Comparison of ENCODE assay signal across 8 cellular contexts in the genomic region with DNA sequence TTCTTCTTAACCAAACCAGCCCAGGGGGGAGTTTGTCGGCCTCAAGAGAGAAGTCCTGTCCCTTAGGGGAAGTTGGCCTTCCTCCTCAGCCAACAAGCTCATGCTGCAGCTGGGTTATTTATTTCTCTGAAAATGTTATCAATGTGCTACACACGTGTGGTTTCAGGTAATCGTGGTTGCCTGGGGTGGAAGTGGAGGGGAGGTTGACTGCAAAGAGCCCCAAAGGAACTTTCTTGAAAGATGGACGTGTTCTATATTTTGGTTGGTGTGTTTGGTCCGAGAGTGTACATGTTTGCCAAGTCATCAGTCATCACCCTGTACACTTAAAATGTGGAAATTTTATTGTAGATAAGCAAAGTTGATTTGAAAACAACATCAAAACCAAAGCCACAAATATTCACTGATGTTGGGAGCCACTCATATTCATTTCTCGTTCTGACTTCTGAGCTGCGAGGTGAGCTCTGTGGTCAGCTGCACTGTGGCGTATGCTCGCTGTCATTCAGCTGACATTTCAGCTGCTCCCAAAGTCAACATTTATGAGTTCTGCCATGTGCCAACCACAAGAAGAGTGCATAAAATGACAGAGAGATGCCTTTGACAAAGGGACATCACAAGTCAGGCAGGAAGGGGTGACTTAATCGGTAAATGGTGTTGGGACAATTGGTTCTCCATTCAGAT. TPM values are rescaled to one million over a fixed set of nuclear protein-coding genes. Genes with fewer than 3 reads are reported as not detected.
DNase-seq lines count a peak whose midpoint lies in the region; ATAC-seq and TF ChIP-seq lines count a peak whose summit lies in the region.

No MANE protein-coding gene starts in this region.

- H3K4me3 ChIP-seq in Peyer's patch: no peak overlapping the region

- POLR2A ChIA-PET in activated CD4-positive, alpha-beta T cell treated with anti-CD3 and anti-CD28 coated beads for 36 hours (lab: Charles Lee): interaction anchor here (0.5 to 2.2 kb wide), 8 partner anchors 9 to 133 kb away, joined by 3 to 12 read pairs (median 4); a partner anchor contains a TSS
- POLR2A ChIA-PET in RWPE1 (lab: Yijun Ruan, JAX; ENCODE audit: low non-redundant PET): no interaction called here

- peak overlapping the region; percentile 96 for H3K27ac Mint-ChIP-seq in activated CD4-positive, alpha-beta T cell treated with anti-CD3 and anti-CD28 coated beads for 36 hours
- peak overlapping the region; percentile 90 to 92 for H3K27ac Mint-ChIP-seq in effector memory CD8-positive, alpha-beta T cell

- peak; percentile 93 for ATAC-seq in activated CD4-positive, alpha-beta T cell treated with anti-CD3 and anti-CD28 coated beads for 36 hours
- peak; percentile 67 for ATAC-seq in HG02970 (IDR thresholded peaks at IDR 0.05; ENCODE audit: low FRiP score, unreplicated experiment)
- ATAC-seq in effector memory CD8-positive, alpha-beta T cell (replicated peaks): peak; percentile 89

- TF ChIP-seq POLR2A in Peyer's patch (IDR thresholded peaks at IDR 0.05): no peak

- H3K36me3 Mint-ChIP-seq in activated CD4-positive, alpha-beta T cell treated with anti-CD3 and anti-CD28 coated beads for 36 hours (ENCODE audit: low read depth): no peaks in the 10 kb centered on the region
- H3K36me3 Mint-ChIP-seq in effector memory CD8-positive, alpha-beta T cell (ENCODE audit: insufficient read depth): no peaks in the 10 kb centered on the region

- CTCF ChIA-PET in activated CD4-positive, alpha-beta T cell treated with anti-CD3 and anti-CD28 coated beads for 36 hours (lab: Charles Lee): interaction anchor here (0.6 to 5.8 kb wide), 20 partner anchors 9 to 208 kb away, joined by 3 to 52 read pairs (median 5); a partner anchor contains a TSS
- CTCF ChIA-PET in RWPE1 (lab: Yijun Ruan, JAX): interaction anchor here (0.6 to 3.6 kb wide), 4 partner anchors 18 to 527 kb away, joined by 3 to 22 read pairs (median 4); no protein-coding TSS in a partner anchor

- H3K4me1 Mint-ChIP-seq in activated CD4-positive, alpha-beta T cell treated with anti-CD3 and anti-CD28 coated beads for 36 hours: peaks cover 35% of the 10 kb centered on the region
- H3K4me1 Mint-ChIP-seq in effector memory CD8-positive, alpha-beta T cell (ENCODE audit: low read depth in 2 of 2): peaks cover 53 to 73% of the 10 kb centered on the region in 2 donors

- peak; percentile 87 for DNase-seq in activated CD4-positive, alpha-beta T cell treated with anti-CD3 and anti-CD28 coated beads for 36 hours
- no peak for DNase-seq in activated CD4-positive, alpha-beta T cell treated with anti-CD3 and anti-CD28 coated beads, Interleukin-2, amount 50 U/mL, for 4 hours
- DNase-seq in Peyer's patch (peak in 1 of 3 donors; percentile 73), RWPE1 (ENCODE audit: low spot score) (no peak), amniotic stem cell (lab: John Stamatoyannopoulos, UW) (no peak), NCI-H187 (lab: John Stamatoyannopoulos, UW) (no peak)
- DNase-seq in effector memory CD8-positive, alpha-beta T cell: peak; percentile 54 to 61 (median 57)

- TF ChIP-seq CTCF in Peyer's patch (IDR thresholded peaks at IDR 0.05) (no peak), RWPE1 (conservative IDR thresholded peaks at IDR 0.05; ENCODE audit: low read depth) (no peak)

- peaks cover 4% of the 10 kb centered on the region for H3K9me3 Mint-ChIP-seq in activated CD4-positive, alpha-beta T cell treated with anti-CD3 and anti-CD28 coated beads for 36 hours (ENCODE audit: low read depth)
- H3K9me3 Mint-ChIP-seq in effector memory CD8-positive, alpha-beta T cell: no peaks in the 10 kb centered on the region

- H3K27me3 ChIP-seq in Peyer's patch: no peaks in the 10 kb centered on the region

- H3K36me3 ChIP-seq in Peyer's patch: no peaks in the 10 kb centered on the region

- peak overlapping the region; percentile 50 for H3K4me3 Mint-ChIP-seq in activated CD4-positive, alpha-beta T cell treated with anti-CD3 and anti-CD28 coated beads for 36 hours
- H3K4me3 Mint-ChIP-seq in effector memory CD8-positive, alpha-beta T cell: peak overlapping the region; percentile 59 to 74

- H3K4me1 ChIP-seq in Peyer's patch: peaks cover 0 to 6% (median 5%) of the 10 kb centered on the region in 4 donors

- intact Hi-C loops in activated CD4-positive, alpha-beta T cell treated with anti-CD3 and anti-CD28 coated beads for 36 hours (cut with DNase I, micrococcal nuclease): loop anchor here (1.0 to 10.0 kb wide), 9 partner anchors 8 to 990 kb away; a partner anchor contains a TSS

- no peaks in the 10 kb centered on the region for H3K9me3 ChIP-seq in Peyer's patch

- no peaks in the 10 kb centered on the region for H3K27me3 Mint-ChIP-seq in activated CD4-positive, alpha-beta T cell treated with anti-CD3 and anti-CD28 coated beads for 36 hours
- H3K27me3 Mint-ChIP-seq in effector memory CD8-positive, alpha-beta T cell: no peaks in the 10 kb centered on the region

- H3K27ac ChIP-seq in Peyer's patch: peak overlapping the region; percentile 18 to 62 (median 41)
- no peak overlapping the region for H3K27ac ChIP-seq in RWPE1

RNA-seq across cellular contexts. Expression of a gene that starts 26.5 kb away (rescaled TPM):
- 1 to 10 TPM; 6.3 to 6.8 TPM for total RNA-seq in activated CD4-positive, alpha-beta T cell treated with anti-CD3 and anti-CD28 coated beads for 36 hours
- total RNA-seq in Peyer's patch: 10 to 100 TPM; 12.8 to 50.3 (median 34.7) TPM

RNA-seq across cellular contexts. Expression of a gene that starts 59.5 kb away (rescaled TPM):
- total RNA-seq in activated CD4-positive, alpha-beta T cell treated with anti-CD3 and anti-CD28 coated beads for 36 hours: 1 to 10 TPM; 3.0 to 4.9 TPM
- 10 to 100 TPM in 1 of 4 donors, 1 to 10 TPM in 3; 3.0 to 30.5 (median 4.3) TPM for total RNA-seq in Peyer's patch

Comparison
In these comparisons a context has a peak if more than half of its experiments do, and no peak if none do; other contexts are left out.
1. DNase-seq: peak in activated CD4-positive, alpha-beta T cell treated with anti-CD3 and anti-CD28 coated beads for 36 hours (single experiment) and effector memory CD8-positive, alpha-beta T cell (3 of 3); none in activated CD4-positive, alpha-beta T cell treated with anti-CD3 and anti-CD28 coated beads, Interleukin-2, amount 50 U/mL, for 4 hours (0 of 2), RWPE1 (single experiment), amniotic stem cell (single experiment) and NCI-H187 (0 of 2).
2. Peak in every context shown above with its lines, with median percentiles within 50 percentile points of each other: ATAC-seq.